9 cellular contexts compared by ENCODE assay signal in genomic region chr10:84256510-84257342, GRCh38.
DNase-seq lines count a peak whose midpoint lies in the region; ATAC-seq and TF ChIP-seq lines count a peak whose summit lies in the region.
"Had no signal": no experiment of that assay in that cellular context is flagged by ENCODE, and none has a peak within 500 bp of the region (broad histone marks: within the 10 kb centered on the region; RNA-seq: fewer than 3 reads in every experiment).

No MANE protein-coding gene starts in this region.

- H3K79me2 ChIP-seq in parathyroid adenoma, result no peaks in the 10 kb centered on the region

- no peaks in the 10 kb centered on the region for H3K36me3 ChIP-seq in parathyroid adenoma (ENCODE audit: control insufficient read depth, insufficient read depth, low read length)
- H3K36me3 ChIP-seq: ovary had no signal

- no peaks in the 10 kb centered on the region for H3K27me3 ChIP-seq in parathyroid adenoma (ENCODE audit: control insufficient read depth, insufficient read depth, low read length)
- H3K27me3 ChIP-seq: ovary had no signal

- no peak overlapping the region for H3K27ac ChIP-seq in parathyroid adenoma
- H3K27ac ChIP-seq: ovary had no signal

- POLR2A ChIA-PET in GM10248 (lab: Yijun Ruan, JAX), result no interaction called here

- ATAC-seq in HG03108 (IDR thresholded peaks at IDR 0.05; ENCODE audit: unreplicated experiment) (no peak), HG02623 (IDR thresholded peaks at IDR 0.05; ENCODE audit: unreplicated experiment) (no peak)

- DNase-seq in GM10248 (ENCODE audit: extremely low spot score) (peak; percentile 51), HK-2 (ENCODE audit: unreplicated experiment) (peak; percentile 37), activated T-cell treated with anti-CD3 and anti-CD28 coated beads for 24 hours (ENCODE audit: low read depth) (peak; percentile 20), fibroblast of the conjunctiva (ENCODE audit: low read depth) (peak; percentile 5), NCI-H2171 treated with DMSO at 0.1 percent for 48 hours (lab: John Stamatoyannopoulos, UW) (no peak)

- H3K4me2 ChIP-seq in parathyroid adenoma (ENCODE audit: low read length), result no peak overlapping the region

- no peak overlapping the region for H3K9ac ChIP-seq in parathyroid adenoma

- H3K4me1 ChIP-seq in parathyroid adenoma, result no peaks in the 10 kb centered on the region

- H3K9me3 ChIP-seq in parathyroid adenoma (ENCODE audit: control insufficient read depth, low read length), result no peaks in the 10 kb centered on the region
- H3K9me3 ChIP-seq: ovary had no signal

- CTCF ChIA-PET in GM10248 (lab: Yijun Ruan, JAX), result interaction anchor here (0.7 to 2.0 kb wide), 14 partner anchors 8 to 282 kb away, joined by 3 to 17 read pairs (median 3); partner anchors contain the start of gene RGR

- H3K4me3 ChIP-seq in parathyroid adenoma (ENCODE audit: low read depth, low read length), result no peak overlapping the region
- H3K4me3 ChIP-seq: ovary had no signal

- TF ChIP-seq CTCF in GM10248 (IDR thresholded peaks at IDR 0.05; ENCODE audit: control extremely low read depth, extremely low read depth, low read depth, missing control alignments) (peak; percentile 54), parathyroid adenoma (IDR thresholded peaks at IDR 0.05) (peak; percentile 34)

- H2AFZ ChIP-seq in parathyroid adenoma, result no peak overlapping the region
